15 cellular contexts compared by ENCODE assay signal in genomic region chr18:12628706-12629702, GRCh38. TPM values are rescaled to one million over a fixed set of nuclear protein-coding genes. Genes with fewer than 3 reads are reported as not detected.
DNase-seq lines count a peak whose midpoint lies in the region; ATAC-seq, FAIRE-seq and TF ChIP-seq lines count a peak whose summit lies in the region.
"Had no signal": no experiment of that assay in that cellular context is flagged by ENCODE, and none has a peak within 500 bp of the region (broad histone marks: within the 10 kb centered on the region; RNA-seq: fewer than 3 reads in every experiment).

No MANE protein-coding gene starts in this region.

- BruUV-seq in mammary epithelial cell (replicated peaks; lab: Mats Ljungman, UMichigan), result TSS peak; percentile 3

- no peaks in the 10 kb centered on the region for H3K9me2 ChIP-seq in Loucy (replicated peaks; ENCODE audit: low read depth, low read length)

- TF ChIP-seq CTCF in Loucy (conservative IDR thresholded peaks at IDR 0.05; ENCODE audit: low read length) (no peak), mammary epithelial cell (conservative IDR thresholded peaks at IDR 0.05 in 1 of 2, IDR thresholded peaks at IDR 0.05 in 1 of 2; ENCODE audit: extremely low read depth in 1 of 2, insufficient read depth in 1 of 2, low read depth in 1 of 2, low read length in 2 of 2) (no peak), keratinocyte (optimal IDR thresholded peaks at IDR 0.05 in 1 of 3, IDR thresholded peaks at IDR 0.05 in 1 of 3, conservative IDR thresholded peaks at IDR 0.05 in 1 of 3; ENCODE audit: extremely low read depth in 1 of 3, insufficient read depth in 2 of 3, low read length in 3 of 3) (no peak), ascending aorta (IDR thresholded peaks at IDR 0.05) (no peak)

- no peaks in the 10 kb centered on the region for H3K9me1 ChIP-seq in keratinocyte (ENCODE audit: control insufficient read depth, extremely low read depth, insufficient read depth, low read length)

- H3K4me2 ChIP-seq in Loucy (ENCODE audit: low read depth, low read length, poor library complexity, severe bottlenecking) (no peak overlapping the region), mammary epithelial cell (ENCODE audit: insufficient read depth, low read depth, low read length) (peak overlapping the region; percentile 72), keratinocyte (ENCODE audit: control insufficient read depth, extremely low read depth, insufficient read depth, low read depth, low read length) (peak overlapping the region; percentile 4)
- H3K4me2 ChIP-seq: BLaER1 had no signal

- ATAC-seq in HG03521 (IDR thresholded peaks at IDR 0.05; ENCODE audit: unreplicated experiment), result no peak

- H3K9me3 ChIP-seq in Loucy (ENCODE audit: insufficient read depth, low read depth, low read length), result no peaks in the 10 kb centered on the region
- peaks cover 2% of the 10 kb centered on the region for H3K9me3 ChIP-seq in mammary epithelial cell (replicated peaks; ENCODE audit: insufficient read depth, low read length)
- H3K9me3 ChIP-seq in keratinocyte (ENCODE audit: control insufficient read depth, low read depth, low read length), result no peaks in the 10 kb centered on the region
- H3K9me3 ChIP-seq in ascending aorta, result no peaks in the 10 kb centered on the region
- H3K9me3 ChIP-seq: BLaER1, lower lobe of right lung had no signal

- dilution Hi-C loops in mammary epithelial cell (cut with HindIII; ENCODE audit: low sequenced_read_pairs) (no loop called here), keratinocyte (cut with MboI; ENCODE audit: extremely low pct_ligation_motif_present, low sequenced_read_pairs) (no loop called here)

- no peaks in the 10 kb centered on the region for H3K27me3 ChIP-seq in ACC112 (ENCODE audit: insufficient read depth, low read length)
- H3K27me3 ChIP-seq in Loucy (ENCODE audit: insufficient read depth, low read length, poor library complexity, severe bottlenecking), result no peaks in the 10 kb centered on the region
- no peaks in the 10 kb centered on the region for H3K27me3 ChIP-seq in mammary epithelial cell (ENCODE audit: insufficient read depth, low read length)
- no peaks in the 10 kb centered on the region for H3K27me3 ChIP-seq in keratinocyte (ENCODE audit: control insufficient read depth, extremely low read depth, insufficient read depth, low read length)
- H3K27me3 ChIP-seq in ascending aorta, result no peaks in the 10 kb centered on the region
- H3K27me3 ChIP-seq: BLaER1 had no signal

- H3K4me3 ChIP-seq in ACC112 (ENCODE audit: low read depth, low read length) (peak overlapping the region; percentile 33), Loucy (ENCODE audit: low read length, poor library complexity, severe bottlenecking) (no peak overlapping the region), mammary epithelial cell (replicated peaks in 1 of 3; ENCODE audit: insufficient read depth in 1 of 3, low read depth in 2 of 3, low read length in 3 of 3) (peak overlapping the region in 1 of 3 experiments; percentile 29), keratinocyte (ENCODE audit: control insufficient read depth in 2 of 3, extremely low read depth in 1 of 3, insufficient read depth in 2 of 3, low read depth in 1 of 3, low read length in 3 of 3) (peak overlapping the region in 1 of 3 experiments; percentile 11), ascending aorta (no peak overlapping the region)
- H3K4me3 ChIP-seq: BLaER1, lower lobe of right lung had no signal

- H3K27ac ChIP-seq in ACC112 (ENCODE audit: low read depth, low read length) (peak overlapping the region; percentile 95), mammary epithelial cell (ENCODE audit: insufficient read depth, low read depth, low read length) (peak overlapping the region; percentile 81), keratinocyte (ENCODE audit: control insufficient read depth, insufficient read depth, low read length) (peak overlapping the region; percentile 64), ascending aorta (no peak overlapping the region)
- H3K27ac ChIP-seq: BLaER1, lower lobe of right lung had no signal

- peaks cover 9% of the 10 kb centered on the region for H3K79me2 ChIP-seq in ACC112 (ENCODE audit: control insufficient read depth, insufficient read depth, low read length, unreplicated experiment)
- no peaks in the 10 kb centered on the region for H3K79me2 ChIP-seq in Loucy (ENCODE audit: insufficient read depth, low read length)
- H3K79me2 ChIP-seq in mammary epithelial cell (ENCODE audit: insufficient read depth, low read length), result peaks cover 19% of the 10 kb centered on the region
- H3K79me2 ChIP-seq in keratinocyte (ENCODE audit: control insufficient read depth, insufficient read depth, low read length), result peaks cover 2% of the 10 kb centered on the region

- intact Hi-C loops in mammary epithelial cell (cut with micrococcal nuclease) (loop anchor here (2.0 kb wide), 1 partner anchor 22 kb away; no protein-coding TSS in a partner anchor), ascending aorta (cut with DNase I) (no loop called here)

- H3K4me1 ChIP-seq in ACC112 (ENCODE audit: control insufficient read depth, insufficient read depth, low read length, unreplicated experiment), result peaks cover 23% of the 10 kb centered on the region
- peaks cover 7% of the 10 kb centered on the region for H3K4me1 ChIP-seq in Loucy (ENCODE audit: insufficient read depth, low read length, poor library complexity, severe bottlenecking)
- peaks cover 15% of the 10 kb centered on the region for H3K4me1 ChIP-seq in mammary epithelial cell (ENCODE audit: insufficient read depth, low read length)
- H3K4me1 ChIP-seq in keratinocyte (ENCODE audit: control insufficient read depth, extremely low read depth, insufficient read depth, low read length), result peaks cover 27% of the 10 kb centered on the region
- H3K4me1 ChIP-seq in ascending aorta, result no peaks in the 10 kb centered on the region
- H3K4me1 ChIP-seq: BLaER1, lower lobe of right lung had no signal

- H2AFZ ChIP-seq in ACC112 (ENCODE audit: low read length, unreplicated experiment) (no peak overlapping the region), Loucy (ENCODE audit: low read length) (0 out of 2 replicates have a peak overlapping the region, but pooled peaks have one; percentile 47), mammary epithelial cell (ENCODE audit: low read depth, low read length) (no peak overlapping the region), keratinocyte (ENCODE audit: control insufficient read depth, low read length) (no peak overlapping the region)

- H3F3A ChIP-seq in Loucy (ENCODE audit: low read depth), result no peaks in the 10 kb centered on the region

- H3K36me3 ChIP-seq in ACC112 (ENCODE audit: insufficient read depth, low read length) (no peaks in the 10 kb centered on the region), Loucy (ENCODE audit: insufficient read depth, low read length) (no peaks in the 10 kb centered on the region), mammary epithelial cell (ENCODE audit: insufficient read depth, low read length) (no peaks in the 10 kb centered on the region), keratinocyte (ENCODE audit: control insufficient read depth in 2 of 2, extremely low read depth in 1 of 2, insufficient read depth in 2 of 2, low read length in 2 of 2) (no peaks in the 10 kb centered on the region), ascending aorta (no peaks in the 10 kb centered on the region)
- H3K36me3 ChIP-seq: BLaER1, lower lobe of right lung had no signal

- peak; percentile 13 for FAIRE-seq in keratinocyte (lab: Jason Lieb, UNC)

- no peaks in the 10 kb centered on the region for H4K20me1 ChIP-seq in Loucy (ENCODE audit: insufficient read depth, low read length, poor library complexity, severe bottlenecking)
- H4K20me1 ChIP-seq in mammary epithelial cell (ENCODE audit: insufficient read depth, low read length), result no peaks in the 10 kb centered on the region
- H4K20me1 ChIP-seq in keratinocyte (ENCODE audit: control insufficient read depth, extremely low read depth, insufficient read depth, low read length), result no peaks in the 10 kb centered on the region
- H4K20me1 ChIP-seq: BLaER1 had no signal

- no peak overlapping the region for H3K9ac ChIP-seq in Loucy (ENCODE audit: low read depth, low read length, poor library complexity, severe bottlenecking)
- H3K9ac ChIP-seq in mammary epithelial cell (ENCODE audit: insufficient read depth, low read length), result peak overlapping the region; percentile 53
- peak overlapping the region; percentile 16 for H3K9ac ChIP-seq in keratinocyte (ENCODE audit: control insufficient read depth, extremely low read depth, insufficient read depth, low read length)
- H3K9ac ChIP-seq: BLaER1 had no signal

- WGBS in mammary epithelial cell (ENCODE audit: low coverage, missing lambda C conversion rate), result 11% methylated on average over 4 of the region's 4 CpGs

- peak; percentile 63 for DNase-seq in mammary epithelial cell
- DNase-seq in keratinocyte (ENCODE audit: low read depth, low spot score), result no peak
- no peak for DNase-seq in ascending aorta (ENCODE audit: low spot score in 2 of 2)
- DNase-seq in NK-92 (lab: John Stamatoyannopoulos, UW; ENCODE audit: unreplicated experiment), result no peak
- DNase-seq in NCI-H2029 treated with DMSO at 0.1 percent for 48 hours (lab: John Stamatoyannopoulos, UW), result no peak
- DNase-seq: activated T-cell treated with anti-CD3 and anti-CD28 coated beads, Interleukin-2, amount 50 U/mL, for 24 hours; cerebellar nuclear complex; glutamatergic neuron; lower lobe of right lung; NCI-H1105 treated with DMSO at 0.1 percent for 48 hours; NCI-H82 had no signal

- CTCF ChIA-PET in mammary epithelial cell (lab: Charles Lee; ENCODE audit: low non-redundant PET), result no interaction called here

- in situ Hi-C loops in mammary epithelial cell (cut with MboI; ENCODE audit: low sequenced_read_pairs in 2 of 2), result no loop called here

RNA-seq across cellular contexts. Expression of gene SPIRE1, which starts 28.9 kb away (rescaled TPM):
- total RNA-seq in mammary epithelial cell, result 10 to 100 TPM; 49.3 to 63.8 TPM
- 14.3 TPM for polyA plus RNA-seq in mammary epithelial cell
- 32.5 TPM for polyA minus RNA-seq in mammary epithelial cell
- 14.3 to 20.6 TPM (median 14.4 TPM) in 3 replicates for polyA plus RNA-seq in keratinocyte
- 55.0 TPM for polyA plus RNA-seq in keratinocyte (2011; ENCODE audit: low read depth)
- 15.1 and 21.3 TPM in 2 replicates for polyA plus RNA-seq in keratinocyte (2011; cell fraction: cytosol; rRNA removed)
- polyA plus RNA-seq in keratinocyte (2011; cell fraction: nucleus; rRNA removed), result 17.0 and 19.7 TPM in 2 replicates
- 15.4 and 24.3 TPM in 2 replicates for polyA plus RNA-seq in keratinocyte (2012; ENCODE audit: low replicate concordance)
- 12.7 to 21.6 TPM (median 21.5 TPM) in 3 replicates for polyA minus RNA-seq in keratinocyte
- polyA minus RNA-seq in keratinocyte (2011; cell fraction: cytosol; rRNA and poly(A)+ RNA removed), result 20.9 TPM
- polyA minus RNA-seq in keratinocyte (2011; cell fraction: nucleus; rRNA and poly(A)+ RNA removed), result 14.2 and 32.3 TPM in 2 replicates
- total RNA-seq in ascending aorta, result 16.9 TPM

Comparison
In these comparisons a context has a peak if more than half of its experiments do, and no peak if none do; other contexts are left out.
1. H3K27ac ChIP-seq: peak in ACC112 (single experiment), mammary epithelial cell (single experiment) and keratinocyte (single experiment); none in ascending aorta (0 of 2).